Comparison of ENCODE assay signal across 33 cellular contexts in genomic region chr7:155248366-155248756, GRCh38.
"Had no signal": no experiment of that assay in that cellular context is flagged by ENCODE, and none has a peak within 500 bp of the region (broad histone marks: within the 10 kb centered on the region; RNA-seq: fewer than 3 reads in every experiment).

No MANE protein-coding gene starts in this region.

- H3K27ac ChIP-seq: brain microvascular endothelial cell, epithelial cell of prostate, esophagus squamous epithelium, gastroesophageal sphincter, WERI-Rb-1 had no signal

- H3K4me3 ChIP-seq: esophagus squamous epithelium, gastroesophageal sphincter had no signal

- H3K9me3 ChIP-seq: gastroesophageal sphincter had no signal

- H3K4me1 Mint-ChIP-seq: activated B cell treated with CpG ODN at 0.5 μM for 24 hours; activated naive CD4-positive, alpha-beta T cell treated with anti-CD3 and anti-CD28 coated beads, Interleukin-2, amount 10 ng/mL, durations not matched to agents 7 days and 5 days; activated naive CD8-positive, alpha-beta T cell treated with anti-CD3 and anti-CD28 coated beads, Interleukin-2, amount 10 ng/mL, durations not matched to agents 7 days and 5 days; central memory CD8-positive, alpha-beta T cell; T-cell had no signal

- H3K4me1 ChIP-seq: esophagus squamous epithelium, gastroesophageal sphincter had no signal

- H3K36me3 Mint-ChIP-seq: activated naive CD4-positive, alpha-beta T cell treated with anti-CD3 and anti-CD28 coated beads, Interleukin-2, amount 10 ng/mL, durations not matched to agents 7 days and 5 days; activated naive CD8-positive, alpha-beta T cell treated with anti-CD3 and anti-CD28 coated beads, Interleukin-2, amount 10 ng/mL, durations not matched to agents 7 days and 5 days; T-cell had no signal

- FAIRE-seq: astrocyte, bronchial epithelial cell, endometrium, endothelial cell of umbilical vein had no signal

- H3K9me3 Mint-ChIP-seq: activated B cell treated with CpG ODN at 0.5 μM for 24 hours; activated naive CD4-positive, alpha-beta T cell treated with anti-CD3 and anti-CD28 coated beads, Interleukin-2, amount 50 U/mL, for 72 hours; activated T-cell treated with anti-CD3 and anti-CD28 coated beads, Interleukin-2, amount 50 U/mL, for 4 hours; activated T-helper 2 cell treated with anti-CD3 and anti-CD28 coated beads, Interferon-gamma antibody, Interleukin-2, Interleukin-4, amounts not matched to agents 10 μg/mL and 5 μg/mL and 100 μg/mL, durations not matched to agents 14 hours and 24 hours and 36 hours; central memory CD8-positive, alpha-beta T cell; effector memory CD8-positive, alpha-beta T cell; T-cell had no signal

- DNase-seq: activated B cell treated with CpG ODN at 0.5 μM for 24 hours; activated CD4-positive, alpha-beta T cell treated with anti-CD3 and anti-CD28 coated beads, Interleukin-2, amount 50 U/mL, for 1 hour; activated CD4-positive, alpha-beta T cell treated with anti-CD3 and anti-CD28 coated beads, Interleukin-2, amount 50 U/mL, for 48 hours; activated CD8-positive, alpha-beta memory T cell treated with anti-CD3 and anti-CD28 coated beads for 24 hours; activated CD8-positive, alpha-beta T cell treated with anti-CD3 and anti-CD28 coated beads for 36 hours; activated effector memory CD4-positive, alpha-beta T cell treated with anti-CD3 and anti-CD28 coated beads, Interleukin-2, amount 50 U/mL, for 16 hours; activated naive CD4-positive, alpha-beta T cell treated with anti-CD3 and anti-CD28 coated beads, Interleukin-2, amount 10 ng/mL, durations not matched to agents 7 days and 5 days; activated naive CD8-positive, alpha-beta T cell treated with anti-CD3 and anti-CD28 coated beads, Interleukin-2, amount 10 ng/mL, durations not matched to agents 7 days and 5 days; activated T-cell treated with anti-CD3 and anti-CD28 coated beads, Interleukin-2, amount 50 U/mL, for 4 hours; amniotic stem cell; anterior cingulate cortex; brain microvascular endothelial cell; cortex of kidney; dermis blood vessel endothelial cell; effector CD4-positive, alpha-beta T cell; effector memory CD8-positive, alpha-beta T cell; esophagus squamous epithelium; foreskin melanocyte; SW 1271; T-cell; T1000; WERI-Rb-1 had no signal

- H3K4me3 Mint-ChIP-seq: activated B cell treated with CpG ODN at 0.5 μM for 24 hours; activated CD8-positive, alpha-beta T cell treated with anti-CD3 and anti-CD28 coated beads for 36 hours; activated naive CD4-positive, alpha-beta T cell treated with anti-CD3 and anti-CD28 coated beads, Interleukin-2, amount 10 ng/mL, durations not matched to agents 7 days and 5 days; activated naive CD8-positive, alpha-beta T cell treated with anti-CD3 and anti-CD28 coated beads, Interleukin-2, amount 10 ng/mL, durations not matched to agents 7 days and 5 days; activated T-cell treated with anti-CD3 and anti-CD28 coated beads, Interleukin-2, amount 50 U/mL, for 4 hours; central memory CD8-positive, alpha-beta T cell; effector memory CD8-positive, alpha-beta T cell; T-cell; T-helper 1 cell treated with Interleukin-12 subunit alpha and Interleukin-12 subunit beta and Interleukin-4 antibody, amounts not matched to agents 30 μg/mL and 1 μg/mL, for 36 hours; T-helper 2 cell treated with Interferon-gamma antibody and Interleukin-4, amounts not matched to agents 5 μg/mL and 100 μg/mL, for 36 hours had no signal

- H3K36me3 ChIP-seq: brain microvascular endothelial cell, esophagus squamous epithelium, gastroesophageal sphincter, WERI-Rb-1 had no signal

- ATAC-seq: activated CD8-positive, alpha-beta T cell treated with anti-CD3 and anti-CD28 coated beads for 36 hours; activated naive CD4-positive, alpha-beta T cell treated with anti-CD3 and anti-CD28 coated beads, Interleukin-2, amount 50 U/mL, for 72 hours; effector memory CD8-positive, alpha-beta T cell; gastroesophageal sphincter; T-cell had no signal

- H3K27ac Mint-ChIP-seq: activated B cell treated with CpG ODN at 0.5 μM for 24 hours; activated CD8-positive, alpha-beta T cell treated with anti-CD3 and anti-CD28 coated beads for 36 hours; activated naive CD4-positive, alpha-beta T cell treated with anti-CD3 and anti-CD28 coated beads, Interleukin-2, amount 10 ng/mL, durations not matched to agents 7 days and 5 days; activated naive CD8-positive, alpha-beta T cell treated with anti-CD3 and anti-CD28 coated beads, Interleukin-2, amount 10 ng/mL, durations not matched to agents 7 days and 5 days; activated T-helper 2 cell treated with anti-CD3 and anti-CD28 coated beads, Interferon-gamma antibody, Interleukin-2, Interleukin-4, amounts not matched to agents 10 μg/mL and 5 μg/mL and 100 μg/mL, durations not matched to agents 14 hours and 24 hours and 36 hours; effector memory CD8-positive, alpha-beta T cell; T-cell; T-helper 1 cell treated with Interleukin-12 subunit alpha and Interleukin-12 subunit beta and Interleukin-4 antibody, amounts not matched to agents 30 μg/mL and 1 μg/mL, for 36 hours; T-helper 2 cell treated with Interferon-gamma antibody and Interleukin-4, amounts not matched to agents 5 μg/mL and 100 μg/mL, for 36 hours had no signal
